Comparison of ENCODE assay signal across 1 cellular context in the genomic region with DNA sequence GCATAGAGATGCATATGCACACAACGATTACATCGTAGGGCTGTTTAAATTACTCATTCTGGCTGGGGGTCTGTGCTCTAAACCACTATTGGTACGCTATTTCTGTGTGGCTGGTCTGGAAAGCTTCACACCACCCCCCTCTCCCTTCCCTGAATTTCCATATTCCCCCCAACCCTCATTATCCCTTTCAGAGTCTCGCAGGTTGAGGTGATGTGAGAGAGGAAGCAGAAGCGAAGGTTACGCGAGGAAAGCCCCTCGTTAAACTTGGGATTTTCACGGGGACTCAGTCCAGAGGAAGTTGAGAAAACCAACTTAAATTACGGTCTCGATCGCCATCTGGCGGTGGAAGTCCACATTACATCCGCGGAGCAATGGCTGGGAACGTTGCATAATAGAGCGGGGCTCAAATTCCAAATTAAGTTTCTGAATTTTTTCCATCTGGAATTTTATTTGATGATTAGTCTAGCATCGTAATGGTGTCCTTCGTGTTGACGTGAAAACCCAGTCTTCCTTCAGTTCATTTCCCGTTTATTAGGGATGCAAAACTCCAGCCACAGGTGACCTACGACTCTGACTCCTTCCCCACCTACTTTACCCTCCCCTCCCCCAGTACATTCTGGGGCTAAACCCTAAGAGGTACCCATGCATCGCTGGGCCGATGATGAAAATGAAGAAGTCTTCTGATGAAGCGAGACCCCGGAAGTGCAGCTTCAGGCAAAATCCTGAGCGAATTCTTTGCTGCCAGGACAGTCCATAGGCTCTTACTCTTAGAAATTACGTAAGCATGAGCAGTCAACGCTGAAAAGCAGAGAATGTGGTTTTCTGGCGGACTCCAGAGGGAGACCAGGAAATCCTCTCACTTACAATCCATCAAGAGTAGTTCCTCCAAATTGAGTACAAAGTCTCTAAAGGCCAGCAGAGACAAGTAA.
TF ChIP-seq lines count a peak whose summit lies in the region.

No MANE protein-coding gene starts in this region.

TF ChIP-seq in HepG2, 621 proteins besides CTCF, POLR2A, EP300 and RAD21 (continued from another document):
- TF ChIP-seq HES4 (CRISPR knock-in tag; IDR thresholded peaks at IDR 0.05; ENCODE audit: borderline replicate concordance) = no peak
- TF ChIP-seq FOXA1 (IDR thresholded peaks at IDR 0.05) = no peak
- no peak for TF ChIP-seq FOXA1 (CRISPR knock-in tag; IDR thresholded peaks at IDR 0.05)
- TF ChIP-seq MTA1 (CRISPR knock-in tag; IDR thresholded peaks at IDR 0.05; ENCODE audit: borderline replicate concordance) = no peak
- TF ChIP-seq ATF7-NPFF (CRISPR knock-in tag; IDR thresholded peaks at IDR 0.05; ENCODE audit: low read depth) = no peak
- TF ChIP-seq NCOA1 (CRISPR knock-in tag; IDR thresholded peaks at IDR 0.05) = no peak
- no peak for TF ChIP-seq NKX3-1 (CRISPR knock-in tag; IDR thresholded peaks at IDR 0.05)
- TF ChIP-seq FOXP1 (IDR thresholded peaks at IDR 0.05) = no peak
- no peak for TF ChIP-seq FOXP1 (CRISPR knock-in tag; IDR thresholded peaks at IDR 0.05)
- no peak for TF ChIP-seq ZNF44 (CRISPR knock-in tag; IDR thresholded peaks at IDR 0.05)
- TF ChIP-seq ZBTB20 (CRISPR knock-in tag; IDR thresholded peaks at IDR 0.05; ENCODE audit: borderline replicate concordance, low read depth) = no peak
- no peak for TF ChIP-seq KLF9 (CRISPR knock-in tag; IDR thresholded peaks at IDR 0.05; ENCODE audit: low read depth)
- TF ChIP-seq RXRA (CRISPR knock-in tag; IDR thresholded peaks at IDR 0.05) = no peak
- no peak for TF ChIP-seq ZNF543 (CRISPR knock-in tag; IDR thresholded peaks at IDR 0.05)
- TF ChIP-seq ZSCAN29 (CRISPR knock-in tag; conservative IDR thresholded peaks at IDR 0.05) = no peak
- TF ChIP-seq ZNF644 (CRISPR knock-in tag; IDR thresholded peaks at IDR 0.05; ENCODE audit: low read depth) = 0 out of 2 replicates have a peak, but pooled peaks have one; percentile 14
- TF ChIP-seq ZNF75D (CRISPR knock-in tag; IDR thresholded peaks at IDR 0.05; ENCODE audit: borderline replicate concordance) = no peak
- no peak for TF ChIP-seq ZNF720 (CRISPR knock-in tag; IDR thresholded peaks at IDR 0.05)
- TF ChIP-seq CREB1 (IDR thresholded peaks at IDR 0.05) = no peak
- TF ChIP-seq CREB1 (CRISPR knock-in tag; IDR thresholded peaks at IDR 0.05) = no peak
- TF ChIP-seq, protein P1, sequence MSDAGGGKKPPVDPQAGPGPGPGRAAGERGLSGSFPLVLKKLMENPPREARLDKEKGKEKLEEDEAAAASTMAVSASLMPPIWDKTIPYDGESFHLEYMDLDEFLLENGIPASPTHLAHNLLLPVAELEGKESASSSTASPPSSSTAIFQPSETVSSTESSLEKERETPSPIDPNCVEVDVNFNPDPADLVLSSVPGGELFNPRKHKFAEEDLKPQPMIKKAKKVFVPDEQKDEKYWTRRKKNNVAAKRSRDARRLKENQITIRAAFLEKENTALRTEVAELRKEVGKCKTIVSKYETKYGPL (CRISPR knock-in tag; IDR thresholded peaks at IDR 0.05) = peak; percentile 99
- TF ChIP-seq MED13 (CRISPR knock-in tag; IDR thresholded peaks at IDR 0.05) = no peak
- TF ChIP-seq TBX2 (CRISPR knock-in tag; IDR thresholded peaks at IDR 0.05; ENCODE audit: borderline replicate concordance) = no peak; the same call in 1 of the 2 replicates
- TF ChIP-seq MED8 (CRISPR knock-in tag; IDR thresholded peaks at IDR 0.05; ENCODE audit: insufficient replicate concordance) = no peak
- TF ChIP-seq GLI4 (CRISPR knock-in tag; IDR thresholded peaks at IDR 0.05; ENCODE audit: borderline replicate concordance) = no peak
- no peak for TF ChIP-seq NONO (IDR thresholded peaks at IDR 0.05)
- no peak for TF ChIP-seq NONO (CRISPR knock-in tag; conservative IDR thresholded peaks at IDR 0.05)
- no peak for TF ChIP-seq ZBTB21 (CRISPR knock-in tag; IDR thresholded peaks at IDR 0.05)
- no peak for TF ChIP-seq ZNF660 (CRISPR knock-in tag; IDR thresholded peaks at IDR 0.05; ENCODE audit: borderline replicate concordance, low read depth)
- no peak for TF ChIP-seq SMAD1 (CRISPR knock-in tag; IDR thresholded peaks at IDR 0.05; ENCODE audit: borderline replicate concordance, low read depth)
- TF ChIP-seq WIZ (CRISPR knock-in tag; IDR thresholded peaks at IDR 0.05) = 0 out of 2 replicates have a peak, but pooled peaks have one; percentile 54
- no peak for TF ChIP-seq RBM22 (optimal IDR thresholded peaks at IDR 0.05; ENCODE audit: low read length)
- no peak for TF ChIP-seq ZNF879 (CRISPR knock-in tag; IDR thresholded peaks at IDR 0.05)
- TF ChIP-seq MEIS1 (CRISPR knock-in tag; IDR thresholded peaks at IDR 0.05; ENCODE audit: borderline replicate concordance) = no peak
- no peak for TF ChIP-seq MXI1 (IDR thresholded peaks at IDR 0.05; ENCODE audit: borderline replicate concordance, low read depth, low read length)
- no peak for TF ChIP-seq ZNF101 (CRISPR knock-in tag; IDR thresholded peaks at IDR 0.05; ENCODE audit: borderline replicate concordance, low read depth)
- no peak for TF ChIP-seq ATF2 (CRISPR knock-in tag; IDR thresholded peaks at IDR 0.05)
- no peak for TF ChIP-seq ZNF816 (CRISPR knock-in tag; IDR thresholded peaks at IDR 0.05; ENCODE audit: borderline replicate concordance)
- no peak for TF ChIP-seq HOXA7 (CRISPR knock-in tag; IDR thresholded peaks at IDR 0.05)
- no peak for TF ChIP-seq EHMT2 (IDR thresholded peaks at IDR 0.05; ENCODE audit: borderline replicate concordance, low read depth, low read length)
- TF ChIP-seq RFX5 (IDR thresholded peaks at IDR 0.05; ENCODE audit: low read depth, low read length) = 0 out of 2 replicates have a peak, but pooled peaks have one; percentile 4
- TF ChIP-seq ZNF7 (CRISPR knock-in tag; IDR thresholded peaks at IDR 0.05) = no peak
